In the genomic region with DNA sequence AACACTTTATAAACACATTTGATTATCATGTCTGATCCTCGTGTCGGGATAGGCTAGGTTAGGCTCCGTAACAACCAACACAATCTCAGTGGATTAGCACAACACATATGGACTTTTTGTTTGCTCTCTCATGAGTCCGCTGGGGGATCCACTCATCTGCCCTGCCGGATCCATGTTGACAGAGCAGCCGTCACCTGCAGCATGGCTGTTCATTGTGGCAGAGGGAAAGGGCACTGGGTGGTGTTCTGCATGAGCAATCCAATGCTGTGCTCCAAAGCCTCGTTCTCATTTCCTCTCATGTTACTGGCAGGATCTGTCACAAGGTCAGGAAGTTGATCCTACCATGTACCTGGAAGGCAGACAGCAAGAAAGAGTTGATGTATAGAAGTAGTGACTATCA, we compare ENCODE assay signal across 13 cellular contexts.
"Had no signal": no experiment of that assay in that cellular context is flagged by ENCODE, and none has a peak within 500 bp of the region (broad histone marks: within the 10 kb centered on the region; RNA-seq: fewer than 3 reads in every experiment).

No MANE protein-coding gene starts in this region.

- H3K4me1 ChIP-seq: adrenal gland, colonic mucosa had no signal

- H3K27ac ChIP-seq: adrenal gland, colonic mucosa, epithelial cell of prostate had no signal

- H3K36me3 ChIP-seq: adrenal gland, colonic mucosa had no signal

- H3K4me3 ChIP-seq: adrenal gland, colonic mucosa had no signal

- FAIRE-seq: kidney, TTC549 had no signal

- DNase-seq: activated CD4-positive, alpha-beta T cell treated with anti-CD3 and anti-CD28 coated beads, Interleukin-2, amount 50 U/mL, for 1 hour; activated CD4-positive, CD25-positive, alpha-beta regulatory T cell; activated naive CD4-positive, alpha-beta T cell treated with anti-CD3 and anti-CD28 coated beads, Interleukin-2, amount 50 U/mL, for 16 hours; activated T-cell treated with anti-CD3 and anti-CD28 coated beads for 4 hours; adrenal gland; caudate nucleus; colonic mucosa; kidney; stimulated activated CD4-positive, alpha-beta T cell treated with anti-CD3 and anti-CD28 coated beads, Interleukin-2, amount 100 ng/mL, for 48 hours; stimulated activated naive CD4-positive, alpha-beta T cell treated with Interleukin-2 at 50 U/mL for 16 hours; trophoblast cell had no signal

- H3K27me3 ChIP-seq: adrenal gland, colonic mucosa had no signal

- H3K9me3 ChIP-seq: adrenal gland, colonic mucosa had no signal
